Comparison of ENCODE assay signal across 8 cellular contexts in the genomic region with DNA sequence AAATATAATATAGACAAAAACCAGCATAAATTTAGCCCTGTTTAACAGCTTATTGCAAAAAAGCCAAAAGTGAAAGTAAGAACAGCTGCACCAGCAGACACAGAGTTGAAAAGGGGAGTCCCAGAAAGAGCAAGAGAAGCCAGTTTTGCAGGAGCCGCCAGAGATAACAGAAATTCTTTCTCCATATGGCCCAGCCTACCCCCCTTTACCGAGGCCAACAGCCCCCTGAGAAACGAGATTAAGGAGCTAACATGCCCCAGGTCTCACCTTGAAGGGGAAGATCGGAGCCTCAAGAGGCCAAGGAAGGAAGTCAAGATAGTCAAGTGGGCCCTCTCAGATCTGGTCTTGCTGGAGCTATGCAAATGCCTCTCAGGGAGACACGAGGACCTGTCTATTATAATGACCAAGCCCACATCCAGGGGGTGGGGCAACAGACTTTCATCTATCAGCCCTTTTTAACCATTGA. TPM values are rescaled to one million over a fixed set of nuclear protein-coding genes. Genes with fewer than 3 reads are reported as not detected.
DNase-seq lines count a peak whose midpoint lies in the region; ATAC-seq and TF ChIP-seq lines count a peak whose summit lies in the region.

No MANE protein-coding gene starts in this region.

- H3K36me3 ChIP-seq in cardiac muscle cell (no peaks in the 10 kb centered on the region), muscle layer of colon (ENCODE audit: insufficient read depth, low read length) (no peaks in the 10 kb centered on the region)

- peaks cover 3% of the 10 kb centered on the region for H3K27me3 Mint-ChIP-seq in activated naive CD4-positive, alpha-beta T cell treated with anti-CD3 and anti-CD28 coated beads, Interleukin-2, amount 10 ng/mL, durations not matched to agents 7 days and 5 days

- CTCF ChIA-PET in activated naive CD4-positive, alpha-beta T cell treated with anti-CD3 and anti-CD28 coated beads, Interleukin-2, amount 10 ng/mL, durations not matched to agents 7 days and 5 days (lab: Charles Lee) = interaction anchor here (1.3 kb wide), 2 partner anchors 15 to 33 kb away, joined by 3 read pairs; no protein-coding TSS in a partner anchor

- peak overlapping the region; percentile 69 for H3K4me3 Mint-ChIP-seq in activated naive CD4-positive, alpha-beta T cell treated with anti-CD3 and anti-CD28 coated beads, Interleukin-2, amount 10 ng/mL, durations not matched to agents 7 days and 5 days

- peak; percentile 37 to 67 for DNase-seq in cardiac muscle cell (ENCODE audit: low read depth in 1 of 2, low spot score in 1 of 2)
- no peak for DNase-seq in Right ventricle myocardium inferior (ENCODE audit: missing footprints)
- DNase-seq in activated naive CD4-positive, alpha-beta T cell treated with anti-CD3 and anti-CD28 coated beads, Interleukin-2, amount 10 ng/mL, durations not matched to agents 7 days and 5 days = peak; percentile 65
- no peak for DNase-seq in lower leg skin (ENCODE audit: low spot score in 2 of 2)
- no peak for DNase-seq in left lobe of liver (ENCODE audit: low spot score)

- TF ChIP-seq POLR2A in lower leg skin (IDR thresholded peaks at IDR 0.05) = no peak

- H3K4me1 Mint-ChIP-seq in activated naive CD4-positive, alpha-beta T cell treated with anti-CD3 and anti-CD28 coated beads, Interleukin-2, amount 10 ng/mL, durations not matched to agents 7 days and 5 days = peaks cover 53% of the 10 kb centered on the region

- H3K27ac ChIP-seq in cardiac muscle cell = peak overlapping the region; percentile 87
- H3K27ac ChIP-seq in muscle layer of colon (ENCODE audit: low read depth, low read length) = peak overlapping the region; percentile 13

- TF ChIP-seq CTCF in cardiac muscle cell (IDR thresholded peaks at IDR 0.05; ENCODE audit: low read depth, low read length) (no peak), lower leg skin (IDR thresholded peaks at IDR 0.05) (no peak)

- ATAC-seq in Right ventricle myocardium inferior (no peak), HG03066 (IDR thresholded peaks at IDR 0.05; ENCODE audit: low read depth, unreplicated experiment) (peak; percentile 53), SK-N-SH treated with all-trans-retinoic acid at 6 μM for 48 hours (no peak), left lobe of liver (no peak)

- intact Hi-C loops in Right ventricle myocardium inferior (cut with DNase I) = no loop called here
- intact Hi-C loops in lower leg skin (cut with DNase I; ENCODE audit: low total_unique reads) = no loop called here

- H3K4me1 ChIP-seq in cardiac muscle cell (ENCODE audit: low read depth) = peaks cover 60% of the 10 kb centered on the region
- peaks cover 17% of the 10 kb centered on the region for H3K4me1 ChIP-seq in muscle layer of colon (ENCODE audit: insufficient read depth, low read length)

- peaks cover 5% of the 10 kb centered on the region for H3K9me3 Mint-ChIP-seq in activated naive CD4-positive, alpha-beta T cell treated with anti-CD3 and anti-CD28 coated beads, Interleukin-2, amount 10 ng/mL, durations not matched to agents 7 days and 5 days

- H3K27ac Mint-ChIP-seq in activated naive CD4-positive, alpha-beta T cell treated with anti-CD3 and anti-CD28 coated beads, Interleukin-2, amount 10 ng/mL, durations not matched to agents 7 days and 5 days = peak overlapping the region; percentile 87

- H3K36me3 Mint-ChIP-seq in activated naive CD4-positive, alpha-beta T cell treated with anti-CD3 and anti-CD28 coated beads, Interleukin-2, amount 10 ng/mL, durations not matched to agents 7 days and 5 days = peaks cover 21% of the 10 kb centered on the region

- peak overlapping the region; percentile 31 for H3K4me3 ChIP-seq in cardiac muscle cell
- H3K4me3 ChIP-seq in muscle layer of colon (ENCODE audit: low read depth in 1 of 2, low read length in 2 of 2) = peak overlapping the region in 1 of 2 donors; percentile 47
- no peak overlapping the region for H3K4me3 ChIP-seq in lower leg skin (ENCODE audit: low read depth, poor library complexity, severe bottlenecking)

- WGBS in lower leg skin, 2 donors = 17 to 21% methylated on average over 5 of the region's 5 CpGs

- no peak overlapping the region for H3K9ac ChIP-seq in muscle layer of colon (ENCODE audit: low read length)

- H3K27me3 ChIP-seq in cardiac muscle cell = no peaks in the 10 kb centered on the region
- H3K27me3 ChIP-seq in muscle layer of colon (ENCODE audit: control insufficient read depth in 1 of 2, insufficient read depth in 2 of 2, low read length in 2 of 2) = no peaks in the 10 kb centered on the region

- H3K9me3 ChIP-seq in cardiac muscle cell (ENCODE audit: low read depth) (no peaks in the 10 kb centered on the region), muscle layer of colon (ENCODE audit: low read length) (no peaks in the 10 kb centered on the region)

TF ChIP-seq in SK-N-SH treated with all-trans-retinoic acid at 6 μM for 48 hours, 23 proteins besides CTCF, POLR2A, EP300 and RAD21:
- no peak for TF ChIP-seq CSDC2 (CRISPR knock-in tag; IDR thresholded peaks at IDR 0.05)
- TF ChIP-seq ZNF70 (CRISPR knock-in tag; IDR thresholded peaks at IDR 0.05) = no peak
- TF ChIP-seq ESRRG (CRISPR knock-in tag; IDR thresholded peaks at IDR 0.05) = no peak
- no peak for TF ChIP-seq BACH2 (CRISPR knock-in tag; IDR thresholded peaks at IDR 0.05; ENCODE audit: borderline replicate concordance)
- no peak for TF ChIP-seq TOX (CRISPR knock-in tag; IDR thresholded peaks at IDR 0.05; ENCODE audit: borderline replicate concordance)
- no peak for TF ChIP-seq RARB (CRISPR knock-in tag; IDR thresholded peaks at IDR 0.05)
- TF ChIP-seq ZNF8 (CRISPR knock-in tag; IDR thresholded peaks at IDR 0.05) = no peak
- TF ChIP-seq ZC3H10 (CRISPR knock-in tag; IDR thresholded peaks at IDR 0.05) = no peak
- TF ChIP-seq ISL1 (CRISPR knock-in tag; IDR thresholded peaks at IDR 0.05) = no peak
- TF ChIP-seq ZFP3 (CRISPR knock-in tag; IDR thresholded peaks at IDR 0.05) = no peak
- TF ChIP-seq ARNTL (CRISPR knock-in tag; IDR thresholded peaks at IDR 0.05; ENCODE audit: borderline replicate concordance, low read depth) = no peak
- no peak for TF ChIP-seq PPARA (CRISPR knock-in tag; IDR thresholded peaks at IDR 0.05; ENCODE audit: borderline replicate concordance)
- TF ChIP-seq SNAI2 (CRISPR knock-in tag; IDR thresholded peaks at IDR 0.05) = no peak
- TF ChIP-seq ZNF565 (CRISPR knock-in tag; conservative IDR thresholded peaks at IDR 0.05; ENCODE audit: low read depth) = no peak
- no peak for TF ChIP-seq OSR1 (CRISPR knock-in tag; IDR thresholded peaks at IDR 0.05)
- no peak for TF ChIP-seq ZFP30 (CRISPR knock-in tag; IDR thresholded peaks at IDR 0.05)
- TF ChIP-seq, protein P1, sequence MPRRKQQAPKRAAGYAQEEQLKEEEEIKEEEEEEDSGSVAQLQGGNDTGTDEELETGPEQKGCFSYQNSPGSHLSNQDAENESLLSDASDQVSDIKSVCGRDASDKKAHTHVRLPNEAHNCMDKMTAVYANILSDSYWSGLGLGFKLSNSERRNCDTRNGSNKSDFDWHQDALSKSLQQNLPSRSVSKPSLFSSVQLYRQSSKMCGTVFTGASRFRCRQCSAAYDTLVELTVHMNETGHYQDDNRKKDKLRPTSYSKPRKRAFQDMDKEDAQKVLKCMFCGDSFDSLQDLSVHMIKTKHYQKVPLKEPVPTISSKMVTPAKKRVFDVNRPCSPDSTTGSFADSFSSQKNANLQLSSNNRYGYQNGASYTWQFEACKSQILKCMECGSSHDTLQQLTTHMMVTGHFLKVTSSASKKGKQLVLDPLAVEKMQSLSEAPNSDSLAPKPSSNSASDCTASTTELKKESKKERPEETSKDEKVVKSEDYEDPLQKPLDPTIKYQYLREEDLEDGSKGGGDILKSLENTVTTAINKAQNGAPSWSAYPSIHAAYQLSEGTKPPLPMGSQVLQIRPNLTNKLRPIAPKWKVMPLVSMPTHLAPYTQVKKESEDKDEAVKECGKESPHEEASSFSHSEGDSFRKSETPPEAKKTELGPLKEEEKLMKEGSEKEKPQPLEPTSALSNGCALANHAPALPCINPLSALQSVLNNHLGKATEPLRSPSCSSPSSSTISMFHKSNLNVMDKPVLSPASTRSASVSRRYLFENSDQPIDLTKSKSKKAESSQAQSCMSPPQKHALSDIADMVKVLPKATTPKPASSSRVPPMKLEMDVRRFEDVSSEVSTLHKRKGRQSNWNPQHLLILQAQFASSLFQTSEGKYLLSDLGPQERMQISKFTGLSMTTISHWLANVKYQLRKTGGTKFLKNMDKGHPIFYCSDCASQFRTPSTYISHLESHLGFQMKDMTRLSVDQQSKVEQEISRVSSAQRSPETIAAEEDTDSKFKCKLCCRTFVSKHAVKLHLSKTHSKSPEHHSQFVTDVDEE (CRISPR knock-in tag; IDR thresholded peaks at IDR 0.05) = no peak
- no peak for TF ChIP-seq GLIS3 (CRISPR knock-in tag; IDR thresholded peaks at IDR 0.05)
- TF ChIP-seq, protein P2, sequence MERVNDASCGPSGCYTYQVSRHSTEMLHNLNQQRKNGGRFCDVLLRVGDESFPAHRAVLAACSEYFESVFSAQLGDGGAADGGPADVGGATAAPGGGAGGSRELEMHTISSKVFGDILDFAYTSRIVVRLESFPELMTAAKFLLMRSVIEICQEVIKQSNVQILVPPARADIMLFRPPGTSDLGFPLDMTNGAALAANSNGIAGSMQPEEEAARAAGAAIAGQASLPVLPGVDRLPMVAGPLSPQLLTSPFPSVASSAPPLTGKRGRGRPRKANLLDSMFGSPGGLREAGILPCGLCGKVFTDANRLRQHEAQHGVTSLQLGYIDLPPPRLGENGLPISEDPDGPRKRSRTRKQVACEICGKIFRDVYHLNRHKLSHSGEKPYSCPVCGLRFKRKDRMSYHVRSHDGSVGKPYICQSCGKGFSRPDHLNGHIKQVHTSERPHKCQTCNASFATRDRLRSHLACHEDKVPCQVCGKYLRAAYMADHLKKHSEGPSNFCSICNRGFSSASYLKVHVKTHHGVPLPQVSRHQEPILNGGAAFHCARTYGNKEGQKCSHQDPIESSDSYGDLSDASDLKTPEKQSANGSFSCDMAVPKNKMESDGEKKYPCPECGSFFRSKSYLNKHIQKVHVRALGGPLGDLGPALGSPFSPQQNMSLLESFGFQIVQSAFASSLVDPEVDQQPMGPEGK (CRISPR knock-in tag; IDR thresholded peaks at IDR 0.05; ENCODE audit: borderline replicate concordance) = no peak
TF ChIP-seq in SK-N-SH treated with all-trans-retinoic acid at 6 μM for 48 hours: peak in this region for 0.

RNA-seq across cellular contexts. Expression of a gene that starts 4.8 kb away (rescaled TPM):
- 26.5 and 38.7 TPM in 2 replicates for total RNA-seq in cardiac muscle cell
- 19.1 and 31.0 TPM in 2 replicates for polyA plus RNA-seq in cardiac muscle cell
- total RNA-seq in Right ventricle myocardium inferior = 25.3 TPM
- 10 to 100 TPM; 37.5 to 55.9 (median 41.2) TPM for total RNA-seq in lower leg skin
- total RNA-seq in left lobe of liver = 21.3 TPM

RNA-seq across cellular contexts. Expression of a gene that starts 4.9 kb away (rescaled TPM):
- total RNA-seq in cardiac muscle cell = 38.8 and 66.9 TPM in 2 replicates
- 20.6 and 23.6 TPM in 2 replicates for polyA plus RNA-seq in cardiac muscle cell
- 9.2 TPM for total RNA-seq in Right ventricle myocardium inferior
- 10 to 100 TPM; 39.0 to 61.0 (median 49.2) TPM for total RNA-seq in lower leg skin
- 11.6 TPM for total RNA-seq in left lobe of liver

Comparison
In these comparisons a context has a peak if more than half of its experiments do, and no peak if none do; other contexts are left out.
1. DNase-seq: peak in cardiac muscle cell (2 of 2) and activated naive CD4-positive, alpha-beta T cell treated with anti-CD3 and anti-CD28 coated beads, Interleukin-2, amount 10 ng/mL, durations not matched to agents 7 days and 5 days (single experiment); none in Right ventricle myocardium inferior (single experiment), lower leg skin (0 of 2) and left lobe of liver (single experiment).